17 cellular contexts compared by ENCODE assay signal in genomic region chr3:170012683-170013400, GRCh38. TPM values are rescaled to one million over a fixed set of nuclear protein-coding genes. Genes with fewer than 3 reads are reported as not detected.
DNase-seq lines count a peak whose midpoint lies in the region; ATAC-seq and TF ChIP-seq lines count a peak whose summit lies in the region.
"Had no signal": no experiment of that assay in that cellular context is flagged by ENCODE, and none has a peak within 500 bp of the region (broad histone marks: within the 10 kb centered on the region; RNA-seq: fewer than 3 reads in every experiment).

No MANE protein-coding gene starts in this region.

- H3K27me3 Mint-ChIP-seq in Calu3 (ENCODE audit: unreplicated experiment): no peaks in the 10 kb centered on the region
- H3K27me3 Mint-ChIP-seq in endothelial cell (ENCODE audit: unreplicated experiment): no peaks in the 10 kb centered on the region
- peaks cover 4% of the 10 kb centered on the region for H3K27me3 Mint-ChIP-seq in activated CD4-positive, alpha-beta T cell treated with anti-CD3 and anti-CD28 coated beads, Interleukin-2, amount 10 ng/mL, durations not matched to agents 7 days and 5 days

- no peaks in the 10 kb centered on the region for H3K36me3 Mint-ChIP-seq in Calu3 (ENCODE audit: insufficient read depth, unreplicated experiment)
- no peaks in the 10 kb centered on the region for H3K36me3 Mint-ChIP-seq in endothelial cell (ENCODE audit: low read depth, unreplicated experiment)
- no peaks in the 10 kb centered on the region for H3K36me3 Mint-ChIP-seq in activated CD4-positive, alpha-beta T cell treated with anti-CD3 and anti-CD28 coated beads, Interleukin-2, amount 10 ng/mL, durations not matched to agents 7 days and 5 days (ENCODE audit: low read depth)
- H3K36me3 Mint-ChIP-seq: activated naive CD8-positive, alpha-beta T cell had no signal

- POLR2A ChIA-PET in activated CD4-positive, alpha-beta T cell treated with anti-CD3 and anti-CD28 coated beads, Interleukin-2, amount 10 ng/mL, durations not matched to agents 7 days and 5 days (lab: Charles Lee): no interaction called here

- H3K9me3 Mint-ChIP-seq in Calu3 (ENCODE audit: low read depth, unreplicated experiment) (no peaks in the 10 kb centered on the region), endothelial cell (ENCODE audit: unreplicated experiment) (no peaks in the 10 kb centered on the region)
- no peaks in the 10 kb centered on the region for H3K9me3 Mint-ChIP-seq in activated CD4-positive, alpha-beta T cell treated with anti-CD3 and anti-CD28 coated beads, Interleukin-2, amount 10 ng/mL, durations not matched to agents 7 days and 5 days
- H3K9me3 Mint-ChIP-seq: activated T-cell treated with anti-CD3 and anti-CD28 coated beads, Interleukin-2, amount 50 U/mL, for 72 hours had no signal

- TF ChIP-seq CTCF in Calu3 (IDR thresholded peaks at IDR 0.05; ENCODE audit: unreplicated experiment): no peak
- TF ChIP-seq CTCF in endothelial cell (IDR thresholded peaks at IDR 0.05; ENCODE audit: unreplicated experiment): no peak

- intact Hi-C loops in Calu3 (cut with micrococcal nuclease; ENCODE audit: unreplicated experiment): no loop called here

- ATAC-seq in GM19035 (IDR thresholded peaks at IDR 0.05; ENCODE audit: unreplicated experiment) (no peak), GM19463 (IDR thresholded peaks at IDR 0.05; ENCODE audit: unreplicated experiment) (no peak)
- ATAC-seq: activated CD4-positive, CD25-positive, alpha-beta regulatory T cell treated with anti-CD3 and anti-CD28 coated beads, Interleukin-2, amount 50 U/mL, for 24 hours; activated T-cell treated with anti-CD3 and anti-CD28 coated beads, Interleukin-2, amount 50 U/mL, for 72 hours had no signal

- H3K27ac Mint-ChIP-seq in Calu3 (ENCODE audit: unreplicated experiment): no peak overlapping the region
- peak overlapping the region; percentile 82 for H3K27ac Mint-ChIP-seq in endothelial cell (ENCODE audit: unreplicated experiment)
- no peak overlapping the region for H3K27ac Mint-ChIP-seq in activated CD4-positive, alpha-beta T cell treated with anti-CD3 and anti-CD28 coated beads, Interleukin-2, amount 10 ng/mL, durations not matched to agents 7 days and 5 days
- H3K27ac Mint-ChIP-seq: activated naive CD8-positive, alpha-beta T cell; activated T-cell treated with anti-CD3 and anti-CD28 coated beads, Interleukin-2, amount 50 U/mL, for 72 hours had no signal

- H3K4me1 Mint-ChIP-seq in Calu3 (ENCODE audit: low read depth, unreplicated experiment) (peaks cover 11% of the 10 kb centered on the region), endothelial cell (ENCODE audit: unreplicated experiment) (peaks cover 14% of the 10 kb centered on the region)
- peaks cover 2% of the 10 kb centered on the region for H3K4me1 Mint-ChIP-seq in activated CD4-positive, alpha-beta T cell treated with anti-CD3 and anti-CD28 coated beads, Interleukin-2, amount 10 ng/mL, durations not matched to agents 7 days and 5 days

- H3K4me3 Mint-ChIP-seq in Calu3 (ENCODE audit: low read depth, unreplicated experiment): peak overlapping the region; percentile 1
- H3K4me3 Mint-ChIP-seq in endothelial cell (ENCODE audit: unreplicated experiment): no peak overlapping the region
- no peak overlapping the region for H3K4me3 Mint-ChIP-seq in activated CD4-positive, alpha-beta T cell treated with anti-CD3 and anti-CD28 coated beads, Interleukin-2, amount 10 ng/mL, durations not matched to agents 7 days and 5 days
- H3K4me3 Mint-ChIP-seq: activated naive CD8-positive, alpha-beta T cell; activated T-cell treated with anti-CD3 and anti-CD28 coated beads, Interleukin-2, amount 50 U/mL, for 72 hours had no signal

- CTCF ChIA-PET in Calu3 (lab: Charles Lee): interaction anchor here (0.5 to 0.7 kb wide), 2 partner anchors 30 to 163 kb away, joined by 3 read pairs; no protein-coding TSS in a partner anchor
- CTCF ChIA-PET in activated CD4-positive, alpha-beta T cell treated with anti-CD3 and anti-CD28 coated beads, Interleukin-2, amount 10 ng/mL, durations not matched to agents 7 days and 5 days (lab: Charles Lee): interaction anchor here (0.9 to 1.5 kb wide), 2 partner anchors 9 to 10 kb away, joined by 3 to 5 read pairs; no protein-coding TSS in a partner anchor

- no peak for DNase-seq in Calu3
- DNase-seq in NCI-H1436 (lab: John Stamatoyannopoulos, UW): peak; percentile 81
- DNase-seq in NCI-H524 treated with DMSO at 0.1 percent for 48 hours (lab: John Stamatoyannopoulos, UW): peak; percentile 46
- DNase-seq in endothelial cell (ENCODE audit: low spot score): no peak
- DNase-seq in EL: no peak
- no peak for DNase-seq in activated CD4-positive, alpha-beta T cell treated with anti-CD3 and anti-CD28 coated beads, Interleukin-2, amount 10 ng/mL, durations not matched to agents 7 days and 5 days
- DNase-seq: activated T-cell treated with anti-CD3 and anti-CD28 coated beads, Interleukin-2, amount 50 U/mL, for 72 hours; NCI-H187 treated with DMSO at 0.1 percent for 48 hours; retina; stimulated activated CD4-positive, alpha-beta T cell treated with anti-CD3 and anti-CD28 coated beads, Interleukin-12 subunit alpha, Interleukin-12 subunit beta, amount 100 ng/mL, for 4 hours; stimulated activated CD8-positive, alpha-beta memory T cell treated with anti-CD3 and anti-CD28 coated beads, Interleukin-4, amount 100 ng/mL, for 48 hours; substantia nigra; T-helper 9 cell had no signal

- no TSS peak for BruUV-seq in Calu3 (replicated peaks; lab: Mats Ljungman, UMichigan)

RNA-seq across cellular contexts. Expression of gene GPR160, which starts 25.0 kb away (rescaled TPM):
- total RNA-seq in Calu3 (2022): 48.6 and 53.8 TPM in 2 replicates
- total RNA-seq in endothelial cell (ENCODE audit: unreplicated experiment): 14.6 TPM
- 1 to 10 TPM; 6.1 to 6.2 TPM for total RNA-seq in activated CD4-positive, alpha-beta T cell treated with anti-CD3 and anti-CD28 coated beads, Interleukin-2, amount 10 ng/mL, durations not matched to agents 7 days and 5 days

RNA-seq across cellular contexts. Expression of gene SEC62, which starts 46.2 kb away (rescaled TPM):
- total RNA-seq in Calu3 (2022): 143 and 148 TPM in 2 replicates
- total RNA-seq in endothelial cell (ENCODE audit: unreplicated experiment): 89.3 TPM
- 10 to 100 TPM; 61.0 to 63.1 TPM for total RNA-seq in activated CD4-positive, alpha-beta T cell treated with anti-CD3 and anti-CD28 coated beads, Interleukin-2, amount 10 ng/mL, durations not matched to agents 7 days and 5 days

Comparison
In these comparisons a context has a peak if more than half of its experiments do, and no peak if none do; other contexts are left out.
1. DNase-seq: peak in NCI-H1436 (single experiment) and NCI-H524 treated with DMSO at 0.1 percent for 48 hours (single experiment); none in Calu3 (single experiment), endothelial cell (single experiment), EL (single experiment) and activated CD4-positive, alpha-beta T cell treated with anti-CD3 and anti-CD28 coated beads, Interleukin-2, amount 10 ng/mL, durations not matched to agents 7 days and 5 days (single experiment).